Comparison of ENCODE assay signal across 9 cellular contexts in genomic region chr18:39571511-39571910, GRCh38.
DNase-seq lines count a peak whose midpoint lies in the region; ATAC-seq, FAIRE-seq and TF ChIP-seq lines count a peak whose summit lies in the region.
"Had no signal": no experiment of that assay in that cellular context is flagged by ENCODE, and none has a peak within 500 bp of the region (broad histone marks: within the 10 kb centered on the region; RNA-seq: fewer than 3 reads in every experiment).

No MANE protein-coding gene starts in this region.

- no peaks in the 10 kb centered on the region for H4K20me1 ChIP-seq in OCI-LY7 (ENCODE audit: insufficient read depth, low read length)

- H3K79me2 ChIP-seq in OCI-LY7 (ENCODE audit: insufficient read depth, low read depth, low read length): no peaks in the 10 kb centered on the region

- H3K9me2 ChIP-seq in OCI-LY7 (ENCODE audit: insufficient read depth, low read length): no peaks in the 10 kb centered on the region

- no peak for ATAC-seq in heart right ventricle
- no peak for ATAC-seq in left cardiac atrium
- ATAC-seq in GM21423 (IDR thresholded peaks at IDR 0.05; ENCODE audit: unreplicated experiment): no peak
- no peak for ATAC-seq in upper lobe of left lung (ENCODE audit: low FRiP score in 2 of 2)
- no peak for ATAC-seq in HG03571 (IDR thresholded peaks at IDR 0.05; ENCODE audit: unreplicated experiment)

- POLR2A ChIA-PET in OCI-LY7 (lab: Charles Lee): no interaction called here

- no TSS peak for BruUV-seq in OCI-LY7 (replicated peaks; lab: Mats Ljungman, UMichigan)

- H3K27me3 ChIP-seq in heart right ventricle (no peaks in the 10 kb centered on the region), upper lobe of left lung (no peaks in the 10 kb centered on the region)

- TF ChIP-seq EP300 in upper lobe of left lung (IDR thresholded peaks at IDR 0.05): no peak

- 89 to 94% methylated on average over 5 of the region's 5 CpGs for WGBS in heart right ventricle, 2 donors
- 82 to 88% methylated on average over 5 of the region's 5 CpGs for WGBS in upper lobe of left lung, 2 donors

- no peak for FAIRE-seq in urothelium cell line (lab: Jason Lieb, UNC)

- TF ChIP-seq CTCF in heart right ventricle (IDR thresholded peaks at IDR 0.05): peak in 8 of 9 donors; percentile 11 to 47 (median 42)
- peak; percentile 41 for TF ChIP-seq CTCF in OCI-LY7 (conservative IDR thresholded peaks at IDR 0.05; ENCODE audit: low read length)
- peak; percentile 44 for TF ChIP-seq CTCF in fibroblast of villous mesenchyme (IDR thresholded peaks at IDR 0.05; ENCODE audit: insufficient read depth, low read depth, low read length)
- TF ChIP-seq CTCF in upper lobe of left lung (IDR thresholded peaks at IDR 0.05): peak in 1 of 6 experiments; percentile 16

- H3K36me3 ChIP-seq in heart right ventricle (no peaks in the 10 kb centered on the region), OCI-LY7 (ENCODE audit: insufficient read depth, low read length) (no peaks in the 10 kb centered on the region), upper lobe of left lung (no peaks in the 10 kb centered on the region)

- H3K27ac ChIP-seq in heart right ventricle: no peak overlapping the region
- H3K27ac ChIP-seq in OCI-LY7 (ENCODE audit: low read depth, low read length, poor library complexity, severe bottlenecking): no peak overlapping the region
- H3K27ac ChIP-seq in upper lobe of left lung: no peak overlapping the region

- H3K4me1 ChIP-seq in heart right ventricle (no peaks in the 10 kb centered on the region), OCI-LY7 (ENCODE audit: insufficient read depth, low read length, poor library complexity, severe bottlenecking) (no peaks in the 10 kb centered on the region), upper lobe of left lung (no peaks in the 10 kb centered on the region)

- H3K4me3 ChIP-seq in heart right ventricle (no peak overlapping the region), OCI-LY7 (ENCODE audit: low read depth, low read length, poor library complexity, severe bottlenecking) (no peak overlapping the region), fibroblast of villous mesenchyme (ENCODE audit: low read depth, low read length) (no peak overlapping the region), upper lobe of left lung (no peak overlapping the region)

- H3K9me3 ChIP-seq in heart right ventricle (peaks cover 0 to 6% (median 0%) of the 10 kb centered on the region in 11 donors), OCI-LY7 (ENCODE audit: low read length) (no peaks in the 10 kb centered on the region), upper lobe of left lung (no peaks in the 10 kb centered on the region)

- H3K4me2 ChIP-seq in OCI-LY7 (ENCODE audit: low read length): no peak overlapping the region

- TF ChIP-seq POLR2A in upper lobe of left lung (IDR thresholded peaks at IDR 0.05): no peak

- H2AFZ ChIP-seq in OCI-LY7 (ENCODE audit: low read length): no peak overlapping the region

- no peak for DNase-seq in heart right ventricle
- DNase-seq in left cardiac atrium: no peak
- DNase-seq in OCI-LY7 (ENCODE audit: low spot score): no peak
- peak; percentile 44 for DNase-seq in fibroblast of villous mesenchyme (ENCODE audit: low read depth)
- peak; percentile 3 for DNase-seq in urothelium cell line (ENCODE audit: low spot score)
- DNase-seq in upper lobe of left lung: no peak
- DNase-seq: activated T-cell treated with anti-CD3 and anti-CD28 coated beads for 4 hours had no signal

- intact Hi-C loops in heart right ventricle (cut with DNase I): no loop called here
- intact Hi-C loops in left cardiac atrium (cut with DNase I): loop anchor here in 1 of 2 donors (10.0 kb wide), 1 partner anchor 1797 kb away; no protein-coding TSS in a partner anchor
- intact Hi-C loops in OCI-LY7 (cut with micrococcal nuclease; ENCODE audit: unreplicated experiment): no loop called here

- CTCF ChIA-PET in OCI-LY7 (lab: Charles Lee; ENCODE audit: unreplicated experiment): no interaction called here

Comparison
In these comparisons a context has a peak if more than half of its experiments do, and no peak if none do; other contexts are left out.
1. DNase-seq: peak in fibroblast of villous mesenchyme (single experiment) and urothelium cell line (single experiment); none in heart right ventricle (0 of 2), left cardiac atrium (single experiment), OCI-LY7 (single experiment) and upper lobe of left lung (0 of 2).